In the genomic region with DNA sequence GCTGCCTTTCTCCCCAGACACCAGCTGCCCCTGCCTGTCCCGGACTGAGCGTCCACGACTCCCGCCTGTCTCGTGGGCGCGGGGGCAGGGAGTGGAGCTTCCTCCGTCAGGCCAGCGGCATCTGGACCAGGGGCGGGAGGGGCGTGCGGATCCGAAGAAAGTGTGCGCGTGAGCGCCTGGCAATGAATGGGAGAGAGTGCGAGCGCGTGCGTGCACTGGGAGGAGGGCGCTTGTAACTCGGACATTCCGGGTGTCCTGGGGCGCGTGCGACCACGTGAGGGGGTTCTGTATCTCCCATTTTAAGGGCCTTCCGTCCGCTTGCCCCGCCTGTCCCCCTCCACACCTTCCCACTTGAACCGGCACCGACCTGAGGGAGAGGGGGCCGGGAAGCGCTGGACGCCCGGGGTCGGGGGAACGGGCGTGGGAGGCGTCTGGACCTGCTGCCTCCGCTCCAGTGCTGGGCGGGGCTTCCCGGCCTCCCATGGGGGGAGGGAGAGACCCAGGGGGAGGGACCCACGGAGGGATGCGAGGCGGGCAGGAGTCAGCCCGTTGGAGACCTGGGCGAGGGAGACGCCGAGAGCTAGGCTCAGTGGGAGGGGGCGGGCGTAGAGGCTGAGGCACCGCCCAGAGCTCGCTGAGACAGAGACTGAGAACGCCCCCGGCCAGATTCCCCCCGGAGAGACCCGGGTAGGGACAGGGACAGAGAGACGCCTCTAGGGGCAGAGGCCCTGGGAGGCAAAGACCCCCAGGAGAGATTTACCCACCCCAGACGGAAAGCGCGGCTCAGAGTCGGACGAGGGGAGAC, we compare ENCODE assay signal across 1 cellular context.
TF ChIP-seq lines count a peak whose summit lies in the region.

TSS of gene KREMEN2 (plus strand) at position 665 of the 805 bp plus-strand sequence. CDS start 246 bp downstream, outside the sequence.

TF ChIP-seq in Ishikawa, 13 proteins besides CTCF, POLR2A, EP300 and RAD21 (continued from another document):
- TF ChIP-seq, protein P1, sequence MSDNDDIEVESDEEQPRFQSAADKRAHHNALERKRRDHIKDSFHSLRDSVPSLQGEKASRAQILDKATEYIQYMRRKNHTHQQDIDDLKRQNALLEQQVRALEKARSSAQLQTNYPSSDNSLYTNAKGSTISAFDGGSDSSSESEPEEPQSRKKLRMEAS (IDR thresholded peaks at IDR 0.05), result peak; percentile 78
- TF ChIP-seq TEAD4 (IDR thresholded peaks at IDR 0.05), result peak; percentile 57
- no peak for TF ChIP-seq CREB1 (IDR thresholded peaks at IDR 0.05; ENCODE audit: low read depth)
- TF ChIP-seq, protein P2, sequence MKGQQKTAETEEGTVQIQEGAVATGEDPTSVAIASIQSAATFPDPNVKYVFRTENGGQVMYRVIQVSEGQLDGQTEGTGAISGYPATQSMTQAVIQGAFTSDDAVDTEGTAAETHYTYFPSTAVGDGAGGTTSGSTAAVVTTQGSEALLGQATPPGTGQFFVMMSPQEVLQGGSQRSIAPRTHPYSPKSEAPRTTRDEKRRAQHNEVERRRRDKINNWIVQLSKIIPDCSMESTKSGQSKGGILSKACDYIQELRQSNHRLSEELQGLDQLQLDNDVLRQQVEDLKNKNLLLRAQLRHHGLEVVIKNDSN (IDR thresholded peaks at IDR 0.05), result peak; percentile 81
